In the genomic region with DNA sequence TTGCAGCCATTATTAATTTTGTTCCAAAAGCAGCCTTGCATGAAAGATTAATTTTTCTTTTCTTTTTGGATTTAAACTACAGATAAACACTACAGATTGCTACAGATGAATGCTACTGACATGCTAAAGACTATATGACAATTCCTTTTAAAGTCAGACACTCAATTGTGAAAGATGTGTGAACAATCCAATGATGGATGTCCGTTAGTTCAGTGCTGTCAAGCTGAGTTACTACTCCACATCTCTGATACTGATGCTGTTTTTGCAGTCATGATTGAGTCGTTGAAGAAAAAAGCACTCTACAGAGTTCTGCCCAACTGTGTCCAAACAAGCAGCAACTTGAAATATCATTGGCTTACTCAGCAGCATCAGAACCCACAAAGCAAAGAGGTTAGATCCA, we compare ENCODE assay signal across 9 cellular contexts.
"Had no signal": no experiment of that assay in that cellular context is flagged by ENCODE, and none has a peak within 500 bp of the region (broad histone marks: within the 10 kb centered on the region; RNA-seq: fewer than 3 reads in every experiment).

No MANE protein-coding gene starts in this region.

- ATAC-seq: HCT116, HepG2 had no signal

- H3K4me3 Mint-ChIP-seq: HFFc6, IgD-negative memory B cell had no signal

- H3K27me3 Mint-ChIP-seq: IgD-negative memory B cell had no signal

- H3K4me1 ChIP-seq: HAP-1 had no signal

- H3K36me3 Mint-ChIP-seq: IgD-negative memory B cell had no signal

- H3K4me1 Mint-ChIP-seq: IgD-negative memory B cell had no signal

- DNase-seq: GM23248, GOT3, H7, HFFc6 had no signal

- H3K27ac ChIP-seq: GM23248, HL-60 had no signal

- H3K27ac Mint-ChIP-seq: HFFc6, IgD-negative memory B cell had no signal

- H3K4me3 ChIP-seq: GM23248, HAP-1 had no signal
